In the genomic region with DNA sequence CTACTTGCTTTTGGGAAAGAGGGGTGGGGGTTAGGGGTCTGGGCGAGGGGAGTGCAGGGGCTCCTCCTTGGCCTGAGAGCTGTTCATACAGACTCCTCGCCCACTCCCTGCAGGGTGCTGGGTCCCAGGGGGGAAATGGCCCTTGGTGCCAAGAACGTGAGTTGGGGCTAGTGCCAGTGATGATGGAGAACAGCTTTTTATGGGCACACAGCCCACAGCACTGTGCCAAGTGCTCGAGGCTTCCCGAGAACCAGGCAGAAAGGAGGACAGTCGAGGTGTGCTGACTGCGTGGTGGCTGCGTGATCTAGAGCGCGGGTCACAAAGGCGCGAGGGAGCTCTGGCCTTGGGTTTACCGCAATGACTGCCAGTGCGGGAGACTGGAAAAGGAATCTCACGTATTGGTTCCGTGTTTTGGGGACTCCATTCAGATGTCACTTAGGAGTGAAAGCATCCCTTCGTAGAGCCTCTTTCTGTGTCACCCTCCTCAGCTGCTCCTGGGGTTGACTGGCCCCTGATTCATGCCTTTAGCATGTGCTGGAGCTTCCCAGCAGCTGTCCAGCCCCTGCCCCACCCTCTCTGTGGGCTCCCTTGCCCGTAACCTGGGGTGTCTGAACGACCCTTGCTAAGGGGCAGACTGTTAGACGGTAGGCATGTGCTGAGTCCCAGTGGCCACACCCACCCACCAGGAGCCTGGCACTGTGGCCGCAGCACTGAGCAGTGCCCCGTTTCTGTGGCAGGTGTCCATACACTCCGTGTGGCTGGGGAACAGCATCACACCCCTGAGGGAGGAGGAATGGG, we compare ENCODE assay signal across 25 cellular contexts. TPM values are rescaled to one million over a fixed set of nuclear protein-coding genes. Genes with fewer than 3 reads are reported as not detected.
DNase-seq lines count a peak whose midpoint lies in the region; ATAC-seq, FAIRE-seq and TF ChIP-seq lines count a peak whose summit lies in the region.
"Had no signal": no experiment of that assay in that cellular context is flagged by ENCODE, and none has a peak within 500 bp of the region (broad histone marks: within the 10 kb centered on the region; RNA-seq: fewer than 3 reads in every experiment).

No MANE protein-coding gene starts in this region.

- intact Hi-C loops in Right ventricle myocardium inferior (cut with DNase I) (no loop called here), kidney (cut with DNase I) (no loop called here), upper lobe of right lung (cut with DNase I) (no loop called here)

- no peak overlapping the region for H2AFZ ChIP-seq in Karpas-422 (ENCODE audit: low read length)

- TF ChIP-seq CTCF in right atrium auricular region (IDR thresholded peaks at IDR 0.05): no peak
- TF ChIP-seq CTCF in kidney (IDR thresholded peaks at IDR 0.05; ENCODE audit: borderline replicate concordance, extremely low read depth, insufficient read depth): no peak
- TF ChIP-seq CTCF in upper lobe of right lung (IDR thresholded peaks at IDR 0.05): no peak

- no peaks in the 10 kb centered on the region for H3K9me2 ChIP-seq in Karpas-422 (replicated peaks; ENCODE audit: insufficient read depth, low read length)

- H3K4me2 ChIP-seq in Karpas-422 (ENCODE audit: low read depth, low read length, poor library complexity, severe bottlenecking): no peak overlapping the region

- H3K4me3 ChIP-seq in right atrium auricular region (no peak overlapping the region), kidney (ENCODE audit: low read length in 2 of 2) (no peak overlapping the region), upper lobe of right lung (no peak overlapping the region), Karpas-422 (ENCODE audit: low read length) (no peak overlapping the region)
- H3K4me3 ChIP-seq: body of pancreas, coronary artery had no signal

- H3K27ac ChIP-seq in right atrium auricular region (peak overlapping the region in 1 of 2 donors; percentile 11), kidney (ENCODE audit: low read depth in 2 of 2, low read length in 2 of 2) (no peak overlapping the region), upper lobe of right lung (no peak overlapping the region), Karpas-422 (ENCODE audit: low read length) (no peak overlapping the region)
- H3K27ac ChIP-seq: body of pancreas, HL-60, VCaP had no signal

- FAIRE-seq in kidney (lab: Jason Lieb, UNC): no peak
- FAIRE-seq: H1 had no signal

- no peaks in the 10 kb centered on the region for H3K27me3 ChIP-seq in right atrium auricular region
- H3K27me3 ChIP-seq in upper lobe of right lung: no peaks in the 10 kb centered on the region
- H3K27me3 ChIP-seq in Karpas-422 (ENCODE audit: low read length): no peaks in the 10 kb centered on the region
- H3K27me3 ChIP-seq: body of pancreas had no signal

- H3K36me3 ChIP-seq in right atrium auricular region (peaks cover 64% of the 10 kb centered on the region), kidney (ENCODE audit: control insufficient read depth in 1 of 2, insufficient read depth in 2 of 2, low read length in 2 of 2) (peaks cover 48 to 49% of the 10 kb centered on the region in 2 donors), upper lobe of right lung (peaks cover 75% of the 10 kb centered on the region), Karpas-422 (ENCODE audit: insufficient read depth, low read length) (peaks cover 16% of the 10 kb centered on the region)

- no peak overlapping the region for H3K9ac ChIP-seq in kidney (ENCODE audit: low read length in 2 of 2)
- H3K9ac ChIP-seq in Karpas-422 (ENCODE audit: low read length): no peak overlapping the region

- 0 out of 2 replicates have a peak, but pooled peaks cover 3% of the 10 kb centered on the region for H4K20me1 ChIP-seq in Karpas-422 (ENCODE audit: insufficient read depth, low read depth, low read length)

- peak; percentile 29 for ATAC-seq in Right ventricle myocardium inferior
- ATAC-seq in upper lobe of right lung: no peak
- no peak for ATAC-seq in GM19035 (IDR thresholded peaks at IDR 0.05; ENCODE audit: unreplicated experiment)
- no peak for ATAC-seq in HG03378 (IDR thresholded peaks at IDR 0.05; ENCODE audit: unreplicated experiment)
- ATAC-seq: body of pancreas, SK-N-SH treated with all-trans-retinoic acid at 6 μM for 48 hours had no signal

- H3K4me1 ChIP-seq in right atrium auricular region (no peaks in the 10 kb centered on the region), kidney (ENCODE audit: control insufficient read depth in 1 of 2, insufficient read depth in 1 of 2, low read depth in 1 of 2, low read length in 2 of 2) (no peaks in the 10 kb centered on the region), upper lobe of right lung (peaks cover 17% of the 10 kb centered on the region), Karpas-422 (ENCODE audit: low read length) (no peaks in the 10 kb centered on the region)
- H3K4me1 ChIP-seq: Caco-2 had no signal

- DNase-seq in Right ventricle myocardium inferior (ENCODE audit: missing footprints): peak; percentile 58
- no peak for DNase-seq in right atrium auricular region (ENCODE audit: low spot score)
- DNase-seq in cerebellum (ENCODE audit: low spot score): peak; percentile 44
- DNase-seq in kidney: peak; percentile 58
- peak; percentile 58 for DNase-seq in upper lobe of right lung
- no peak for DNase-seq in Karpas-422
- DNase-seq: 8988T; activated CD4-positive, alpha-beta T cell treated with anti-CD3 and anti-CD28 coated beads, Interleukin-2, amount 50 U/mL, for 1 hour; activated CD8-positive, alpha-beta memory T cell treated with anti-CD3 and anti-CD28 coated beads, Interleukin-2, amount 50 U/mL, for 4 hours; Caco-2; DND-41; glutamatergic neuron; NCI-H1436; NCI-H2107; retina; stimulated activated CD4-positive, alpha-beta T cell treated with anti-CD3 and anti-CD28 coated beads, Interleukin-15, amount 100 ng/mL, for 24 hours; stimulated activated CD8-positive, alpha-beta memory T cell treated with anti-CD3 and anti-CD28 coated beads, Interleukin-4, amount 100 ng/mL, for 48 hours had no signal

- H3K79me2 ChIP-seq in Karpas-422 (ENCODE audit: low read length): no peaks in the 10 kb centered on the region

- no peaks in the 10 kb centered on the region for H3K9me3 ChIP-seq in right atrium auricular region
- no peaks in the 10 kb centered on the region for H3K9me3 ChIP-seq in kidney (ENCODE audit: control insufficient read depth in 1 of 2, low read length in 2 of 2)
- no peaks in the 10 kb centered on the region for H3K9me3 ChIP-seq in upper lobe of right lung
- H3K9me3 ChIP-seq in Karpas-422 (ENCODE audit: low read length): no peaks in the 10 kb centered on the region
- H3K9me3 ChIP-seq: body of pancreas, Caco-2 had no signal

RNA-seq across cellular contexts. Expression of a gene that starts 20.9 kb away (rescaled TPM):
- total RNA-seq in Right ventricle myocardium inferior (0.51 TPM), right atrium auricular region (not detected), cerebellum (3.8 TPM), kidney (0.91 TPM), upper lobe of right lung (1.0 TPM)
- not detected for polyA plus RNA-seq in kidney (ENCODE audit: insufficient read depth, low read depth, low replicate concordance)
- 0.52 and 1.0 TPM in 2 replicates for total RNA-seq in Karpas-422 (2014; rRNA removed; shearing (Covaris generic); ENCODE audit: low replicate concordance)

Comparison
In these comparisons a context has a peak if more than half of its experiments do, and no peak if none do; other contexts are left out.
1. DNase-seq: peak in Right ventricle myocardium inferior (single experiment), cerebellum (single experiment), kidney (single experiment) and upper lobe of right lung (single experiment); none in right atrium auricular region (single experiment) and Karpas-422 (single experiment).